Comparison of ENCODE assay signal across 18 cellular contexts in genomic region chr22:42329504-42329903, GRCh38.
"Had no signal": no experiment of that assay in that cellular context is flagged by ENCODE, and none has a peak within 500 bp of the region (broad histone marks: within the 10 kb centered on the region; RNA-seq: fewer than 3 reads in every experiment).

No MANE protein-coding gene starts in this region.

- H3K9me2 ChIP-seq: SK-N-SH had no signal

- H3K9ac ChIP-seq: SK-N-SH had no signal

- DNase-seq: IMR-90; Karpas-422; KG1; MM.1S; NCI-H1092 treated with DMSO at 0.1 percent for 48 hours; NCI-H1436; NCI-H187; NCI-H2029; NCI-H2081 treated with DMSO at 0.1 percent for 48 hours; NCI-H2171; NCI-H226; NCI-H446; NCI-H510A; NCI-H524 treated with DMSO at 0.1 percent for 48 hours; NCI-H774; NK-92 treated with Interleukin-12 subunit alpha and Interleukin-12 subunit beta, amount 100 ng/mL, for 24 hours; PC-3; SK-N-SH had no signal

- H3K9me3 ChIP-seq: SK-N-SH had no signal

- H3K4me2 ChIP-seq: SK-N-SH had no signal
